Comparison of ENCODE assay signal across 12 cellular contexts in the genomic region with DNA sequence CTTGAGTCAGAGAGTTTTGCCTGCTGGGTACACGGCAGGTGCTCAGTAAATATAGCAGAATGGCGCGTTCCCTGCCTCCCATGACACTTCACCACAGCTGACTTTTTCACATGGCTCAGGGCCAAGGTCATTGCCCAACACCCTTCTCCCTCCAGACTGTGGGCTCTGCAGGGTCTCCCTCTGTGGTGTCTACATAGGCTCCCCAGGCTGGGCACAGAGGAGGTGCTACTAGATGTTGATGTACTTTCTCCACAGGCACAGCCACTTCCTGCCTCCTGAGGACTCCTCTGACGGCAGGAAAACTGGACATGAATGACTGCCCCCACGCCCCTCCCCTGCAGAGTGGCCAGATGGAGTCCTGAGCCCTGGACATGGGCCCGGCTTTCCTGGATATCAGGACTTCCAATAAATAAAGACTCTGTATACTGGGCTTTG.
DNase-seq lines count a peak whose midpoint lies in the region; ATAC-seq lines count a peak whose summit lies in the region.
"Had no signal": no experiment of that assay in that cellular context is flagged by ENCODE, and none has a peak within 500 bp of the region (broad histone marks: within the 10 kb centered on the region; RNA-seq: fewer than 3 reads in every experiment).

No MANE protein-coding gene starts in this region.

- peak overlapping the region; percentile 19 for H3K27ac ChIP-seq in cingulate gyrus (ENCODE audit: low read depth, low read length)
- H3K27ac ChIP-seq: parathyroid adenoma had no signal

- ATAC-seq in HG02588 (IDR thresholded peaks at IDR 0.05; ENCODE audit: unreplicated experiment), result no peak
- no peak for ATAC-seq in GM21423 (IDR thresholded peaks at IDR 0.05; ENCODE audit: unreplicated experiment)

- DNase-seq in NCI-H82 (lab: John Stamatoyannopoulos, UW) (peak; percentile 24), NCI-H82 treated with DMSO at 0.1 percent for 48 hours (lab: John Stamatoyannopoulos, UW; ENCODE audit: unreplicated experiment) (no peak), NCI-H774 (lab: John Stamatoyannopoulos, UW) (peak; percentile 50), smooth muscle cell of the brain vasculature (ENCODE audit: low read depth, low spot score) (peak; percentile 77)
- DNase-seq in effector CD8-positive, alpha-beta T cell (lab: John Stamatoyannopoulos, UW), result no peak
- DNase-seq: activated CD4-positive, CD25-positive, alpha-beta regulatory T cell treated with anti-CD3 and anti-CD28 coated beads, Interleukin-2, amount 50 U/mL, for 72 hours; Calu3; NCI-H1694 treated with DMSO at 0.1 percent for 48 hours had no signal

Comparison
In these comparisons a context has a peak if more than half of its experiments do, and no peak if none do; other contexts are left out.
1. DNase-seq: peak in NCI-H82 (single experiment), NCI-H774 (single experiment) and smooth muscle cell of the brain vasculature (single experiment); none in NCI-H82 treated with DMSO at 0.1 percent for 48 hours (single experiment) and effector CD8-positive, alpha-beta T cell (single experiment).